8 cellular contexts compared by ENCODE assay signal in the genomic region with DNA sequence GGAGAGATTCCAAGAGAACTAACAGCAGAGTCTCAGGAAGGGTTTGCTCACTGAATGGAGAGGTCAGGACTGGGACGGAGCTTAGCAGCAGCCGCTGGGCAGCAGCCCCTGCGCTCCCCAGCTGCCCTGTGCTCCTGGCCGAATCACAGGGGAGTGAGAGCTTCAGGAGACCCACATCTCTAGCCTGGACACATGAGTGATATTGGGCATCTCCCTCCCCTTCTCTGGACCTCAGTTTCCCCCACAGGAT. TPM values are rescaled to one million over a fixed set of nuclear protein-coding genes. Genes with fewer than 3 reads are reported as not detected.
A peak's percentile ranks its signal among the peaks of the same experiment; 100 is the strongest.
DNase-seq lines count a peak whose midpoint lies in the region; ATAC-seq and TF ChIP-seq lines count a peak whose summit lies in the region.

No MANE protein-coding gene starts in this region.

- H3K9me3 ChIP-seq in right cardiac atrium (ENCODE audit: control insufficient read depth, low read length): no peaks in the 10 kb centered on the region
- H3K9me3 ChIP-seq in gastrocnemius medialis: no peaks in the 10 kb centered on the region

- no peaks in the 10 kb centered on the region for H3K36me3 Mint-ChIP-seq in activated CD8-positive, alpha-beta T cell treated with anti-CD3 and anti-CD28 coated beads for 36 hours (ENCODE audit: low read depth)

- H3K4me3 Mint-ChIP-seq in activated CD8-positive, alpha-beta T cell treated with anti-CD3 and anti-CD28 coated beads for 36 hours: peak overlapping the region; percentile 50

- intact Hi-C loops in activated CD8-positive, alpha-beta T cell treated with anti-CD3 and anti-CD28 coated beads for 36 hours (cut with micrococcal nuclease): no loop called here
- intact Hi-C loops in right cardiac atrium (cut with DNase I): loop anchor here in 1 of 4 donors (5.0 kb wide), 1 partner anchor 85 kb away; no protein-coding TSS in a partner anchor
- intact Hi-C loops in gastrocnemius medialis (cut with DNase I; ENCODE audit: low total_unique reads): no loop called here

- H3K27ac Mint-ChIP-seq in activated CD8-positive, alpha-beta T cell treated with anti-CD3 and anti-CD28 coated beads for 36 hours: no peak overlapping the region

- peak overlapping the region; percentile 58 for H3K4me3 ChIP-seq in right cardiac atrium (ENCODE audit: low read length)
- H3K4me3 ChIP-seq in gastrocnemius medialis: peak overlapping the region; percentile 56 to 73 (median 58)

- DNase-seq in GM10266 (ENCODE audit: extremely low spot score) (peak; percentile 27), right cardiac atrium (no peak), gastrocnemius medialis (no peak), NOMO-1 (lab: John Stamatoyannopoulos, UW; ENCODE audit: unreplicated experiment in 2 of 2) (no peak), pons (ENCODE audit: low spot score) (no peak), inferior parietal cortex (ENCODE audit: extremely low spot score) (no peak), GM19240 (ENCODE audit: insufficient read length, low spot score) (no peak)
- no peak for DNase-seq in activated CD8-positive, alpha-beta T cell treated with anti-CD3 and anti-CD28 coated beads for 36 hours

- H3K27ac ChIP-seq in right cardiac atrium (ENCODE audit: low read length) (no peak overlapping the region), gastrocnemius medialis (no peak overlapping the region)

- H3K9me3 Mint-ChIP-seq in activated CD8-positive, alpha-beta T cell treated with anti-CD3 and anti-CD28 coated beads for 36 hours: peaks cover 3% of the 10 kb centered on the region

- TF ChIP-seq CTCF in GM10266 (IDR thresholded peaks at IDR 0.05; ENCODE audit: control insufficient read depth, insufficient read depth, low read depth, missing control alignments) (no peak), gastrocnemius medialis (IDR thresholded peaks at IDR 0.05 in 4 of 5, conservative IDR thresholded peaks at IDR 0.05 in 1 of 5) (no peak)
- TF ChIP-seq CTCF in activated CD8-positive, alpha-beta T cell treated with anti-CD3 and anti-CD28 coated beads for 36 hours (IDR thresholded peaks at IDR 0.05): no peak

- H3K27me3 Mint-ChIP-seq in activated CD8-positive, alpha-beta T cell treated with anti-CD3 and anti-CD28 coated beads for 36 hours: peaks cover 44% of the 10 kb centered on the region

- CTCF ChIA-PET in activated CD8-positive, alpha-beta T cell treated with anti-CD3 and anti-CD28 coated beads for 36 hours (lab: Charles Lee): interaction anchor here (0.7 kb wide), 1 partner anchor 24 kb away, joined by 3 read pairs; no protein-coding TSS in a partner anchor

- TF ChIP-seq POLR2A in gastrocnemius medialis (IDR thresholded peaks at IDR 0.05): no peak

- POLR2A ChIA-PET in activated CD8-positive, alpha-beta T cell treated with anti-CD3 and anti-CD28 coated beads for 36 hours (lab: Charles Lee): no interaction called here

- no peaks in the 10 kb centered on the region for H3K36me3 ChIP-seq in gastrocnemius medialis

- in situ Hi-C loops in gastrocnemius medialis (cut with MboI; ENCODE audit: low sequenced_read_pairs in 4 of 4): no loop called here

- H3K4me1 Mint-ChIP-seq in activated CD8-positive, alpha-beta T cell treated with anti-CD3 and anti-CD28 coated beads for 36 hours (ENCODE audit: low read depth): peaks cover 8% of the 10 kb centered on the region

- H3K27me3 ChIP-seq in right cardiac atrium (ENCODE audit: control insufficient read depth, insufficient read depth) (no peaks in the 10 kb centered on the region), gastrocnemius medialis (peaks cover 10 to 17% (median 17%) of the 10 kb centered on the region in 3 donors)

- no peaks in the 10 kb centered on the region for H3K4me1 ChIP-seq in right cardiac atrium (ENCODE audit: control insufficient read depth, insufficient read depth, low read length)
- H3K4me1 ChIP-seq in gastrocnemius medialis: peaks cover 0 to 10% of the 10 kb centered on the region in 2 donors

- ATAC-seq in activated CD8-positive, alpha-beta T cell treated with anti-CD3 and anti-CD28 coated beads for 36 hours: peak; percentile 20
- ATAC-seq in right cardiac atrium (peak in 1 of 2 donors; percentile 11), gastrocnemius medialis (no peak)

- 23% methylated on average over 4 of the region's 4 CpGs for WGBS in right cardiac atrium

RNA-seq across cellular contexts. Expression of a gene that starts 0.5 kb away (rescaled TPM):
- not detected for total RNA-seq in activated CD8-positive, alpha-beta T cell treated with anti-CD3 and anti-CD28 coated beads for 36 hours
- total RNA-seq in right cardiac atrium (under 1 TPM; 0.23 to 0.38 (median 0.30) TPM), gastrocnemius medialis (under 1 TPM in 3 of 4 donors, not detected in 1; 0.26 to 0.35 (median 0.34) TPM)
- polyA plus RNA-seq in right cardiac atrium: 0.29 TPM

RNA-seq across cellular contexts. Expression of a gene that starts 22.1 kb away (rescaled TPM):
- 1 to 10 TPM; 5.6 to 5.9 TPM for total RNA-seq in activated CD8-positive, alpha-beta T cell treated with anti-CD3 and anti-CD28 coated beads for 36 hours
- total RNA-seq in right cardiac atrium: 1 to 10 TPM; 6.2 to 7.2 (median 6.9) TPM
- polyA plus RNA-seq in right cardiac atrium: 2.2 TPM
- total RNA-seq in gastrocnemius medialis: 1 to 10 TPM; 3.3 to 4.5 (median 3.7) TPM

RNA-seq across cellular contexts. Expression of a gene that starts 39.5 kb away (rescaled TPM):
- total RNA-seq in activated CD8-positive, alpha-beta T cell treated with anti-CD3 and anti-CD28 coated beads for 36 hours: 10 to 100 TPM; 15.6 to 16.1 TPM
- total RNA-seq in right cardiac atrium (100 to 1,000 TPM; 178 to 208 (median 191) TPM), gastrocnemius medialis (10 to 100 TPM; 53.8 to 62.3 (median 57.4) TPM)
- polyA plus RNA-seq in right cardiac atrium: 224 TPM
